In the genomic region with DNA sequence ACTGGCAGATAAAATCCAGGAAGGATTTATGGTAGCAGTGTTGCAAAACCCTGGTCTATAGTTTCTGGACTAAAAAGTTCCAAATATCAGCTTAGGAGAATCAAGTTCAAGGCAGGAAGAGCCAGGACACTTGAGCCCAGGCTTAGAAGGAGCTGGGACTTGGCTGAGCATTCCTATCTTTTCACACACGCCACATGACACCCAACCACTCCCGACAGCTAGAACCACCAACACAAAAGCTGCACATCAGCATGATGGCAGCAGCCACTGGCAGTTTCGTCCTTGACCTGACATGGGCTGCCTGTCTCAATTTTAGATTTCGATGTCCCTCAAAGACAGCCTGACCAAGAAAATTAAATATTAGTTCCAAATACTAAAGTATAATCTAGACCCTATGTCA, we compare ENCODE assay signal across 18 cellular contexts. TPM values are rescaled to one million over a fixed set of nuclear protein-coding genes. Genes with fewer than 3 reads are reported as not detected.
"Had no signal": no experiment of that assay in that cellular context is flagged by ENCODE, and none has a peak within 500 bp of the region (broad histone marks: within the 10 kb centered on the region; RNA-seq: fewer than 3 reads in every experiment).

No MANE protein-coding gene starts in this region.

- H3K27ac ChIP-seq: body of pancreas, coronary artery, gastroesophageal sphincter, pancreas, SK-N-MC, thyroid gland had no signal

- ATAC-seq: body of pancreas; gastroesophageal sphincter; left colon; naive thymus-derived CD8-positive, alpha-beta T cell; pancreas had no signal

- DNase-seq: activated CD4-positive, alpha-beta T cell treated with anti-CD3 and anti-CD28 coated beads, Interleukin-2, amount 50 U/mL, for 1 hour; activated CD4-positive, CD25-positive, alpha-beta regulatory T cell; activated naive CD4-positive, alpha-beta T cell treated with anti-CD3 and anti-CD28 coated beads, Interleukin-2, amount 50 U/mL, for 16 hours; amygdala; body of pancreas; central memory CD4-positive, alpha-beta T cell; left colon; naive thymus-derived CD8-positive, alpha-beta T cell; pancreas; stimulated activated CD4-positive, alpha-beta T cell treated with anti-CD3 and anti-CD28 coated beads, Interleukin-12 subunit alpha, Interleukin-12 subunit beta, amount 100 ng/mL, for 4 hours; stimulated activated CD4-positive, alpha-beta T cell treated with anti-CD3 and anti-CD28 coated beads, Interleukin-2, amount 100 ng/mL, for 24 hours; thyroid gland had no signal

- H3K27me3 ChIP-seq: body of pancreas, gastroesophageal sphincter, pancreas, thyroid gland had no signal

- H3K4me1 ChIP-seq: gastroesophageal sphincter, thyroid gland had no signal

- H3K9me3 Mint-ChIP-seq: naive thymus-derived CD8-positive, alpha-beta T cell; T-helper 1 cell treated with Interleukin-12 subunit alpha and Interleukin-12 subunit beta and Interleukin-4 antibody, amounts not matched to agents 30 μg/mL and 1 μg/mL, for 36 hours had no signal

- H3K9me3 ChIP-seq: body of pancreas, gastroesophageal sphincter, pancreas, thyroid gland had no signal

- H3K4me3 ChIP-seq: body of pancreas, coronary artery, gastroesophageal sphincter, lung, pancreas, SK-N-MC, thyroid gland had no signal

- H3K27me3 Mint-ChIP-seq: naive thymus-derived CD8-positive, alpha-beta T cell had no signal

- H3K4me3 Mint-ChIP-seq: T-helper 1 cell treated with Interleukin-12 subunit alpha and Interleukin-12 subunit beta and Interleukin-4 antibody, amounts not matched to agents 30 μg/mL and 1 μg/mL, for 36 hours had no signal

- H3K27ac Mint-ChIP-seq: T-helper 1 cell treated with Interleukin-12 subunit alpha and Interleukin-12 subunit beta and Interleukin-4 antibody, amounts not matched to agents 30 μg/mL and 1 μg/mL, for 36 hours had no signal

RNA-seq across cellular contexts. Expression of gene LARGE2, which starts 14.2 kb away (rescaled TPM):
- total RNA-seq: endothelial cell of umbilical vein had no signal

RNA-seq across cellular contexts. Expression of gene FREY1, which starts 29.6 kb away (rescaled TPM):
- polyA plus RNA-seq: naive thymus-derived CD8-positive, alpha-beta T cell had no signal

RNA-seq across cellular contexts. Expression of gene MAPK8IP1, which starts 51.2 kb away (rescaled TPM):
- polyA plus RNA-seq: naive thymus-derived CD8-positive, alpha-beta T cell had no signal
